Comparison of ENCODE assay signal across 16 cellular contexts in genomic region chr5:170746081-170746951, GRCh38. TPM values are rescaled to one million over a fixed set of nuclear protein-coding genes. Genes with fewer than 3 reads are reported as not detected.
A peak's percentile ranks its signal among the peaks of the same experiment; 100 is the strongest.
DNase-seq lines count a peak whose midpoint lies in the region; ATAC-seq, FAIRE-seq and TF ChIP-seq lines count a peak whose summit lies in the region.
"Had no signal": no experiment of that assay in that cellular context is flagged by ENCODE, and none has a peak within 500 bp of the region (broad histone marks: within the 10 kb centered on the region; RNA-seq: fewer than 3 reads in every experiment).

No MANE protein-coding gene starts in this region.

- in situ Hi-C loops in GM13977 (cut with MboI; ENCODE audit: low pct_unique_long_range_greater_than_20kb, low sequenced_read_pairs, unreplicated experiment) = loop anchor here (25.0 kb wide), 1 partner anchor 591 kb away; no protein-coding TSS in a partner anchor

- TF ChIP-seq CTCF in GM13977 (IDR thresholded peaks at IDR 0.05; ENCODE audit: extremely low read depth, insufficient read depth, missing control alignments) = no peak
- TF ChIP-seq CTCF in MCF 10A (IDR thresholded peaks at IDR 0.05; ENCODE audit: unreplicated experiment) = no peak
- no peak for TF ChIP-seq CTCF in hepatocyte (IDR thresholded peaks at IDR 0.05; ENCODE audit: poor library complexity)
- TF ChIP-seq CTCF in pancreas (IDR thresholded peaks at IDR 0.05) = no peak

- H3K27me3 ChIP-seq in hepatocyte (no peaks in the 10 kb centered on the region), pancreas (no peaks in the 10 kb centered on the region)

- no peak for ATAC-seq in pancreas
- ATAC-seq in HG03095 (IDR thresholded peaks at IDR 0.05; ENCODE audit: unreplicated experiment) = no peak
- ATAC-seq in HG03135 (IDR thresholded peaks at IDR 0.05; ENCODE audit: unreplicated experiment) = no peak
- ATAC-seq: activated T-cell treated with anti-CD3 and anti-CD28 coated beads, Interleukin-2, amount 50 U/mL, for 72 hours had no signal

- H3K27ac ChIP-seq in hepatocyte (peak overlapping the region; percentile 68), pancreas (peak overlapping the region; percentile 14 to 74 (median 68))
- H3K27ac ChIP-seq: SJCRH30 had no signal

- no peak overlapping the region for H2AFZ ChIP-seq in hepatocyte

- H3K36me3 Mint-ChIP-seq in MCF 10A (ENCODE audit: insufficient read depth, unreplicated experiment) = no peaks in the 10 kb centered on the region

- H3K4me2 ChIP-seq in hepatocyte = peak overlapping the region; percentile 57

- no peak overlapping the region for H3K4me3 ChIP-seq in hepatocyte
- no peak overlapping the region for H3K4me3 ChIP-seq in pancreas
- H3K4me3 ChIP-seq: SJCRH30, spleen had no signal

- H3K9me2 ChIP-seq in hepatocyte (replicated peaks; ENCODE audit: insufficient read depth) = no peaks in the 10 kb centered on the region

- intact Hi-C loops in MCF 10A (cut with micrococcal nuclease) (loop anchor here (10.0 kb wide), 1 partner anchor 408 kb away; no protein-coding TSS in a partner anchor), pancreas (cut with DNase I) (loop anchor here in 2 of 3 donors (5.0 to 10.0 kb wide), 2 partner anchors 41 to 48 kb away; no protein-coding TSS in a partner anchor)

- no peaks in the 10 kb centered on the region for H4K20me1 ChIP-seq in hepatocyte (ENCODE audit: insufficient read depth, poor library complexity, severe bottlenecking)

- no peak for FAIRE-seq in pancreas (lab: Jason Lieb, UNC)
- FAIRE-seq: colon, TTC549 had no signal

- H3K27me3 Mint-ChIP-seq in MCF 10A (ENCODE audit: insufficient read depth, unreplicated experiment) = no peaks in the 10 kb centered on the region

- DNase-seq in GM13977 (ENCODE audit: low spot score) (peak; percentile 10), MCF 10A (ENCODE audit: unreplicated experiment) (no peak), hepatocyte (ENCODE audit: low spot score) (no peak), pancreas (no peak), SIG-M5 treated with dmso at 0.1 percent for 504 hours (lab: John Stamatoyannopoulos, UW; ENCODE audit: unreplicated experiment) (no peak), amygdala (lab: John Stamatoyannopoulos, UW) (no peak)
- DNase-seq: activated T-cell treated with anti-CD3 and anti-CD28 coated beads, Interleukin-2, amount 50 U/mL, for 72 hours; hippocampal formation; NCI-H2081 treated with DMSO at 0.1 percent for 48 hours; occipital lobe; spleen had no signal

- whole genome bisulfite sequencing in hepatocyte (ENCODE audit: low lambda C conversion rate, missing lambda C conversion rate) = 73% methylated on average over 9 of the region's 13 CpGs
- 62 to 64% methylated on average over 13 of the region's 13 CpGs for WGBS in pancreas, 2 donors

- peaks cover 6% of the 10 kb centered on the region for H3K4me1 ChIP-seq in hepatocyte (ENCODE audit: insufficient read depth)
- peaks cover 0 to 20% (median 12%) of the 10 kb centered on the region in 3 donors for H3K4me1 ChIP-seq in pancreas

- H3K9me3 Mint-ChIP-seq in MCF 10A (ENCODE audit: unreplicated experiment) = no peaks in the 10 kb centered on the region
- H3K9me3 Mint-ChIP-seq: activated T-cell treated with anti-CD3 and anti-CD28 coated beads, Interleukin-2, amount 50 U/mL, for 72 hours had no signal

- H3K27ac Mint-ChIP-seq in MCF 10A (ENCODE audit: low read depth, unreplicated experiment) = no peak overlapping the region
- H3K27ac Mint-ChIP-seq: activated T-cell treated with anti-CD3 and anti-CD28 coated beads, Interleukin-2, amount 50 U/mL, for 72 hours had no signal

- BruUV-seq in MCF 10A (replicated peaks; lab: Mats Ljungman, UMichigan) = no TSS peak

- no peaks in the 10 kb centered on the region for H3K79me2 ChIP-seq in hepatocyte

- H3K4me1 Mint-ChIP-seq in MCF 10A (ENCODE audit: insufficient read depth, unreplicated experiment) = peaks cover 20% of the 10 kb centered on the region

- POLR2A ChIA-PET in MCF 10A (lab: Yijun Ruan, JAX) = interaction anchor here (0.9 to 6.1 kb wide), 3 partner anchors 9 to 45 kb away, joined by 3 to 49 read pairs (median 17); no protein-coding TSS in a partner anchor

- no peaks in the 10 kb centered on the region for H3K36me3 ChIP-seq in hepatocyte (replicated peaks; ENCODE audit: insufficient read depth, low read depth)
- H3K36me3 ChIP-seq in pancreas = no peaks in the 10 kb centered on the region
- H3K36me3 ChIP-seq: SJCRH30, spleen had no signal

- CTCF ChIA-PET in MCF 10A (lab: Yijun Ruan, JAX) = interaction anchor here (0.6 to 16.7 kb wide), 22 partner anchors 10 to 614 kb away, joined by 3 to 992 read pairs (median 12); partner anchors contain the start of gene GABRP

- peak overlapping the region; percentile 25 for H3K4me3 Mint-ChIP-seq in MCF 10A (ENCODE audit: unreplicated experiment)
- H3K4me3 Mint-ChIP-seq: activated T-cell treated with anti-CD3 and anti-CD28 coated beads, Interleukin-2, amount 50 U/mL, for 72 hours had no signal

- H3K9me3 ChIP-seq in hepatocyte (ENCODE audit: low read depth) (no peaks in the 10 kb centered on the region), pancreas (no peaks in the 10 kb centered on the region)
- H3K9me3 ChIP-seq: SJCRH30, spleen had no signal

RNA-seq across cellular contexts. Expression of gene GABRP, which starts 37.2 kb away (rescaled TPM):
- total RNA-seq in MCF 10A (2022) (not detected in 2 replicates), hepatocyte (91.4 and 94.1 TPM in 2 replicates), pancreas (1 to 10 TPM in 1 of 6 donors, under 1 TPM in 4, not detected in 1; 0.16 to 4.0 (median 0.26) TPM)
- polyA plus RNA-seq in hepatocyte (136 and 192 TPM in 2 replicates), pancreas (under 1 TPM; 0.07 to 0.15 TPM)
- total RNA-seq: activated T-cell treated with anti-CD3 and anti-CD28 coated beads, Interleukin-2, amount 50 U/mL, for 72 hours; occipital lobe; SJCRH30 had no signal

Comparison
In these comparisons a context has a peak if more than half of its experiments do, and no peak if none do; other contexts are left out.
1. RNA of gene GABRP, which starts 37.2 kb away (total RNA-seq): 91.4 to 94.1 TPM in hepatocyte; 0.16 to 4.0 TPM in pancreas and not detected in MCF 10A; every median in the first group is over 10 times any median in the second.